ENCODE assay signal across 8 cellular contexts in genomic region chr22:31495343-31495742, GRCh38. TPM values are rescaled to one million over a fixed set of nuclear protein-coding genes. Genes with fewer than 3 reads are reported as not detected.
DNase-seq lines count a peak whose midpoint lies in the region; ATAC-seq and TF ChIP-seq lines count a peak whose summit lies in the region.

No MANE protein-coding gene starts in this region.

- H3K4me3 Mint-ChIP-seq in CD14-positive monocyte (peak overlapping the region; percentile 92 to 96), nephron progenitor cell (peak overlapping the region; percentile 88)

- no peaks in the 10 kb centered on the region for H3K9me2 ChIP-seq in MM.1S (replicated peaks; ENCODE audit: insufficient read depth, low read length)

- DNase-seq in CD14-positive monocyte (ENCODE audit: low spot score) (no peak), MM.1S (no peak), coronary artery (ENCODE audit: low spot score) (no peak), nephron progenitor cell (no peak), NCI-H526 treated with DMSO at 0.1 percent for 48 hours (lab: John Stamatoyannopoulos, UW) (no peak)

- no peaks in the 10 kb centered on the region for H3K27me3 ChIP-seq in MM.1S (replicated peaks; ENCODE audit: insufficient read depth, low read length)

- peak overlapping the region; percentile 89 to 96 (median 94) for H3K27ac Mint-ChIP-seq in CD14-positive monocyte
- no peak overlapping the region for H3K27ac Mint-ChIP-seq in nephron progenitor cell

- H3K27me3 Mint-ChIP-seq in CD14-positive monocyte (ENCODE audit: low read depth in 3 of 3) (peaks cover 0 to 3% (median 2%) of the 10 kb centered on the region in 3 donors), nephron progenitor cell (ENCODE audit: low read depth, poor library complexity) (peaks cover 4% of the 10 kb centered on the region)

- H3K36me3 Mint-ChIP-seq in CD14-positive monocyte (no peaks in the 10 kb centered on the region), nephron progenitor cell (ENCODE audit: low read depth) (peaks cover 28% of the 10 kb centered on the region)

- H3K9ac ChIP-seq in MM.1S (ENCODE audit: low read length), result peak overlapping the region; percentile 78; the same call in 1 of the 2 replicates

- no peaks in the 10 kb centered on the region for H3K9me3 ChIP-seq in MM.1S (replicated peaks; ENCODE audit: insufficient read depth, low read length)

- H3K9me3 Mint-ChIP-seq in CD14-positive monocyte, result peaks cover 0 to 4% (median 0%) of the 10 kb centered on the region in 7 donors
- peaks cover 29% of the 10 kb centered on the region for H3K9me3 Mint-ChIP-seq in nephron progenitor cell

- H3K4me2 ChIP-seq in MM.1S (ENCODE audit: low read depth, low read length), result peak overlapping the region; percentile 79; the same call in 1 of the 2 replicates

- H3K4me1 ChIP-seq in MM.1S (ENCODE audit: low read length), result peaks cover 23% of the 10 kb centered on the region

- H3K4me3 ChIP-seq in MM.1S (ENCODE audit: low read length) (peak overlapping the region; percentile 96), coronary artery (peak overlapping the region; percentile 81)

- H3K4me1 Mint-ChIP-seq in CD14-positive monocyte, result peaks cover 26% of the 10 kb centered on the region
- peaks cover 35% of the 10 kb centered on the region for H3K4me1 Mint-ChIP-seq in nephron progenitor cell

- no peak for ATAC-seq in GM19351 (IDR thresholded peaks at IDR 0.05; ENCODE audit: unreplicated experiment)
- no peak for ATAC-seq in GM18517 (IDR thresholded peaks at IDR 0.05; ENCODE audit: unreplicated experiment)
- no peak for ATAC-seq in GM21515 (IDR thresholded peaks at IDR 0.05; ENCODE audit: unreplicated experiment)

- no peak for TF ChIP-seq CTCF in CD14-positive monocyte (IDR thresholded peaks at IDR 0.05)
- no peak for TF ChIP-seq CTCF in MM.1S (IDR thresholded peaks at IDR 0.05; ENCODE audit: low read length)
- TF ChIP-seq CTCF in coronary artery (IDR thresholded peaks at IDR 0.05), result no peak
- TF ChIP-seq CTCF in nephron progenitor cell (IDR thresholded peaks at IDR 0.05), result no peak

- H4K20me1 ChIP-seq in MM.1S (ENCODE audit: insufficient read depth, low read length), result no peaks in the 10 kb centered on the region

- peaks cover 37% of the 10 kb centered on the region for H3K79me2 ChIP-seq in MM.1S (ENCODE audit: low read length)

- H3F3A ChIP-seq in MM.1S (ENCODE audit: insufficient read depth, low read length), result peaks cover 43% of the 10 kb centered on the region

- peak overlapping the region; percentile 70; the same call in 1 of the 2 replicates for H3K27ac ChIP-seq in MM.1S (ENCODE audit: low read length)
- H3K27ac ChIP-seq in coronary artery, result peak overlapping the region; percentile 72 to 74

- H2AFZ ChIP-seq in MM.1S (ENCODE audit: low read length), result peak overlapping the region; percentile 94

- H3K36me3 ChIP-seq in MM.1S (replicated peaks; ENCODE audit: insufficient read depth, low read length), result no peaks in the 10 kb centered on the region

- intact Hi-C loops in CD14-positive monocyte (cut with micrococcal nuclease), result loop anchor here (10.0 kb wide), 2 partner anchors 139 to 259 kb away; partner anchors contain the start of genes DEPDC5 (in 1 of the 2) and PRR14L (in 1 of the 2)

RNA-seq across cellular contexts. Expression of gene SFI1, which starts 1.0 kb away (rescaled TPM):
- polyA plus RNA-seq in CD14-positive monocyte, result 1 to 10 TPM; 1.7 to 3.6 TPM

RNA-seq across cellular contexts. Expression of gene EIF4ENIF1, which starts 5.7 kb away (rescaled TPM):
- 10 to 100 TPM in 1 of 2 donors, 1 to 10 TPM in 1; 2.5 to 11.5 TPM for polyA plus RNA-seq in CD14-positive monocyte
